Comparison of ENCODE assay signal across 21 cellular contexts in the genomic region with DNA sequence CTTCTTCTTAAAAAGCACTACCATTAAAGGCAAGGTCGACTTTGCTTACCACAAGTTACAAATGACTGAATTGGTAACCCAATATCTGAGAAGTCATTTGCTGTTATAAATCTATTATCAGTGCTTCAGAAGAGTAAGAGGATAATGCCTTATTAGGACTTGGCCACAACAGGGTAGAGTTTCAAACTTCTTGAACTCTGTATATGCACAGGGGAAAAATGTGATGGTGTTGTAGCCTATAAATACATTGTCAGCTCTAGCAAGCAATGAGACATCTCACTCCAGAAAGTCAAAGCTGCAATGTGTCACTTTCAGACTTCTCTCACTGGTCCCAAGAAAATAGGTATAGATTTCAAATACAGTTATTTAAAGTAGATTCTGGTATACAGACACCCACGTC. TPM values are rescaled to one million over a fixed set of nuclear protein-coding genes. Genes with fewer than 3 reads are reported as not detected.
DNase-seq lines count a peak whose midpoint lies in the region; ATAC-seq, FAIRE-seq and TF ChIP-seq lines count a peak whose summit lies in the region.
"Had no signal": no experiment of that assay in that cellular context is flagged by ENCODE, and none has a peak within 500 bp of the region (broad histone marks: within the 10 kb centered on the region; RNA-seq: fewer than 3 reads in every experiment).

No MANE protein-coding gene starts in this region.

- TF ChIP-seq CTCF in GM12878 (IDR thresholded peaks at IDR 0.05 in 2 of 3, conservative IDR thresholded peaks at IDR 0.05 in 1 of 3; ENCODE audit: control insufficient read depth in 2 of 3, extremely low read depth in 1 of 3, insufficient read depth in 1 of 3, low read depth in 3 of 3, low read length in 3 of 3) (no peak), Calu3 (IDR thresholded peaks at IDR 0.05; ENCODE audit: unreplicated experiment) (no peak)

- SMC1A ChIA-PET in GM12878 (lab: Charles Lee; ENCODE audit: uncharacterized antibody, unreplicated experiment) = no interaction called here

- WGBS in GM12878 (ENCODE audit: insufficient coverage, insufficient replicate concordance, low lambda C conversion rate, missing lambda C conversion rate) = 0% methylated on average over 2 of the region's 2 CpGs

- H3K27ac Mint-ChIP-seq in Calu3 (ENCODE audit: unreplicated experiment) = no peak overlapping the region
- H3K27ac Mint-ChIP-seq: activated naive CD4-positive, alpha-beta T cell treated with anti-CD3 and anti-CD28 coated beads, Interleukin-2, amount 50 U/mL, for 72 hours had no signal

- TF ChIP-seq RAD21 in GM12878 (IDR thresholded peaks at IDR 0.05; ENCODE audit: insufficient read depth, low read depth, low read length) = no peak

- no peak for TF ChIP-seq EP300 in GM12878 (IDR thresholded peaks at IDR 0.05; ENCODE audit: borderline replicate concordance in 1 of 2, control insufficient read depth in 1 of 2, low read depth in 2 of 2, low read length in 2 of 2)

- ATAC-seq in GM18909 (IDR thresholded peaks at IDR 0.05; ENCODE audit: poor library complexity, unreplicated experiment) (peak; percentile 49), HG03139 (IDR thresholded peaks at IDR 0.05; ENCODE audit: unreplicated experiment) (peak; percentile 48), GM12878 (peak; percentile 42; the same call in 2 of the 3 replicates), sciatic nerve (no peak)
- ATAC-seq: activated naive CD4-positive, alpha-beta T cell treated with anti-CD3 and anti-CD28 coated beads, Interleukin-2, amount 50 U/mL, for 72 hours had no signal

- peak overlapping the region; percentile 10; the same call in 1 of the 2 replicates for H3K4me2 ChIP-seq in GM12878 (ENCODE audit: control insufficient read depth, insufficient read depth)

- no peaks in the 10 kb centered on the region for H3K79me2 ChIP-seq in GM12878 (ENCODE audit: control insufficient read depth, insufficient read depth, low read length)

- in situ Hi-C loops in GM12878 (cut with MboI) = no loop called here

- RAD21 ChIA-PET in GM12878 (lab: Charles Lee; ENCODE audit: unreplicated experiment) = no interaction called here

- CTCF ChIA-PET in GM12878 (lab: Yijun Ruan, JAX) = no interaction called here
- CTCF ChIA-PET in Calu3 (lab: Charles Lee) = no interaction called here

- H3K27me3 Mint-ChIP-seq in Calu3 (ENCODE audit: unreplicated experiment) = no peaks in the 10 kb centered on the region

- no peaks in the 10 kb centered on the region for H3K9me3 ChIP-seq in GM12878 (replicated peaks; ENCODE audit: control insufficient read depth, insufficient read depth, low read length)
- H3K9me3 ChIP-seq: BE2C, MG63 had no signal

- H3K36me3 Mint-ChIP-seq in Calu3 (ENCODE audit: insufficient read depth, unreplicated experiment) = no peaks in the 10 kb centered on the region
- H3K36me3 Mint-ChIP-seq: activated naive CD4-positive, alpha-beta T cell treated with anti-CD3 and anti-CD28 coated beads, Interleukin-2, amount 50 U/mL, for 72 hours had no signal

- no peaks in the 10 kb centered on the region for H3K36me3 ChIP-seq in GM12878 (ENCODE audit: control insufficient read depth in 2 of 2, insufficient read depth in 2 of 2, low read length in 1 of 2)
- H3K36me3 ChIP-seq: BE2C, cardiac muscle cell, MG63 had no signal

- no peak overlapping the region for H3K4me3 ChIP-seq in GM12878
- H3K4me3 ChIP-seq: cardiac muscle cell, MG63, skin epidermis had no signal

- no peaks in the 10 kb centered on the region for H3K27me3 ChIP-seq in GM12878 (replicated peaks in 1 of 2; ENCODE audit: control insufficient read depth in 2 of 2, insufficient read depth in 2 of 2, low read length in 1 of 2)
- H3K27me3 ChIP-seq: BE2C, cardiac muscle cell, MG63 had no signal

- TF ChIP-seq POLR2A in GM12878 (IDR thresholded peaks at IDR 0.05; ENCODE audit: low read depth, low read length) = no peak

- intact Hi-C loops in GM12878 (cut with micrococcal nuclease; ENCODE audit: unreplicated experiment) (no loop called here), sciatic nerve (cut with DNase I) (no loop called here), Calu3 (cut with micrococcal nuclease; ENCODE audit: unreplicated experiment) (no loop called here)

- H2AFZ ChIP-seq in GM12878 (ENCODE audit: control insufficient read depth, low read depth, low read length) = peak overlapping the region; percentile 15; the same call in 1 of the 2 replicates

- no peak overlapping the region for H3K9ac ChIP-seq in GM12878 (ENCODE audit: control insufficient read depth, insufficient read depth, low read length)

- peaks cover 4% of the 10 kb centered on the region; the same call in 1 of the 2 replicates for H3K4me1 ChIP-seq in GM12878 (ENCODE audit: control insufficient read depth, insufficient read depth, low read length)
- H3K4me1 ChIP-seq: BE2C had no signal

- no peaks in the 10 kb centered on the region for H3K9me3 Mint-ChIP-seq in Calu3 (ENCODE audit: low read depth, unreplicated experiment)
- H3K9me3 Mint-ChIP-seq: activated naive CD4-positive, alpha-beta T cell treated with anti-CD3 and anti-CD28 coated beads, Interleukin-2, amount 50 U/mL, for 72 hours had no signal

- H3K4me3 Mint-ChIP-seq in Calu3 (ENCODE audit: low read depth, unreplicated experiment) = no peak overlapping the region

- BruUV-seq in GM12878 (replicated peaks; lab: Mats Ljungman, UMichigan) (no TSS peak), Calu3 (replicated peaks; lab: Mats Ljungman, UMichigan) (no TSS peak)

- H3K4me1 Mint-ChIP-seq in Calu3 (ENCODE audit: low read depth, unreplicated experiment) = peaks cover 9% of the 10 kb centered on the region

- peak; percentile 3 for DNase-seq in HCEC 1CT
- peak; percentile 21 for DNase-seq in GM12878 (ENCODE audit: low read depth, low spot score)
- DNase-seq in NCI-H1105 treated with DMSO at 0.1 percent for 48 hours (lab: John Stamatoyannopoulos, UW) = no peak
- no peak for DNase-seq in sciatic nerve (ENCODE audit: low spot score)
- DNase-seq in Calu3 = no peak
- DNase-seq in KG1 (lab: John Stamatoyannopoulos, UW) = no peak
- DNase-seq: BE2C, DND-41, GOT3, MG63, NCI-H2107 had no signal

- H4K20me1 ChIP-seq in GM12878 (ENCODE audit: control insufficient read depth, insufficient read depth) = no peaks in the 10 kb centered on the region

- H3K27ac ChIP-seq in GM12878 (ENCODE audit: control insufficient read depth, insufficient read depth) = no peak overlapping the region
- H3K27ac ChIP-seq: cardiac muscle cell, skin epidermis, VCaP had no signal

- FAIRE-seq in GM12878 (lab: Jason Lieb, UNC) = no peak
- FAIRE-seq: endometrium, frontal cortex, keratinocyte had no signal

- POLR2A ChIA-PET in GM12878 (lab: Charles Lee) = no interaction called here

TF ChIP-seq in GM12878, 131 proteins besides CTCF, POLR2A, EP300 and RAD21:
- TF ChIP-seq, protein P1, sequence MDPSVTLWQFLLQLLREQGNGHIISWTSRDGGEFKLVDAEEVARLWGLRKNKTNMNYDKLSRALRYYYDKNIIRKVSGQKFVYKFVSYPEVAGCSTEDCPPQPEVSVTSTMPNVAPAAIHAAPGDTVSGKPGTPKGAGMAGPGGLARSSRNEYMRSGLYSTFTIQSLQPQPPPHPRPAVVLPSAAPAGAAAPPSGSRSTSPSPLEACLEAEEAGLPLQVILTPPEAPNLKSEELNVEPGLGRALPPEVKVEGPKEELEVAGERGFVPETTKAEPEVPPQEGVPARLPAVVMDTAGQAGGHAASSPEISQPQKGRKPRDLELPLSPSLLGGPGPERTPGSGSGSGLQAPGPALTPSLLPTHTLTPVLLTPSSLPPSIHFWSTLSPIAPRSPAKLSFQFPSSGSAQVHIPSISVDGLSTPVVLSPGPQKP (IDR thresholded peaks at IDR 0.05; ENCODE audit: low read depth, low read length) = no peak
- peak in 1 of 2 experiments; percentile 78; a peak in 1 of 4 replicates for TF ChIP-seq SRF (IDR thresholded peaks at IDR 0.05; ENCODE audit: low read depth in 2 of 2, low read length in 2 of 2)

RNA-seq across cellular contexts. Expression of a gene that starts 9.3 kb away (rescaled TPM):
- total RNA-seq in GM12878 (2013; cell fraction: nucleolus; rRNA removed) = 0.42 and 0.58 TPM in 2 replicates
- 3.4 and 6.2 TPM in 2 replicates for total RNA-seq in GM12878 (2014; rRNA removed)
- total RNA-seq in GM12878 (2014; rRNA removed; fragmentation: Illumina TruSeq; extraction: Trizol) = 5.6 and 6.3 TPM in 2 replicates
- 4.2 and 5.8 TPM in 2 replicates for total RNA-seq in GM12878 (2021)
- 0.93 TPM for polyA plus RNA-seq in GM12878 (2011; ENCODE audit: low read depth)
- polyA plus RNA-seq in GM12878 (2011; rRNA removed) = 0.17 and 0.18 TPM in 2 replicates
- 0.03 TPM in 2 replicates for polyA plus RNA-seq in GM12878 (2011; cell fraction: cytosol; rRNA removed)
- polyA plus RNA-seq in GM12878 (2011; cell fraction: nucleus; rRNA removed) = 0.23 and 0.39 TPM in 2 replicates
- 1.6 and 2.1 TPM in 2 replicates for polyA plus RNA-seq in GM12878 (2012)
- 5.6 and 7.1 TPM in 2 replicates for polyA plus RNA-seq in GM12878 (2014; fragmentation: Illumina TruSeq; extraction: Trizol)
- polyA plus RNA-seq in GM12878 (2014; fragmentation: Nextera tagmentation; extraction: Ambion mirVana) = 1 to 10 TPM; 2.1 to 2.2 TPM
- 2.6 and 3.3 TPM in 2 replicates for polyA plus RNA-seq in GM12878 (2014; rRNA removed)
- 1 to 10 TPM; 1.0 to 1.8 TPM for polyA plus RNA-seq in GM12878 (2016; fragmentation: Nextera tagmentation; extraction: Ambion mirVana)
- 0.10 and 0.22 TPM in 2 replicates for polyA minus RNA-seq in GM12878 (2011; rRNA and poly(A)+ RNA removed)
- not detected in 2 replicates for polyA minus RNA-seq in GM12878 (2011; cell fraction: cytosol; rRNA and poly(A)+ RNA removed)
- polyA minus RNA-seq in GM12878 (2011; cell fraction: nucleus; rRNA and poly(A)+ RNA removed) = 0.48 TPM in 1 of 2 replicates, not detected in the other
- total RNA-seq in sciatic nerve = 10.3 TPM
- not detected in 2 replicates for total RNA-seq in Calu3 (2022)
- total RNA-seq: activated naive CD4-positive, alpha-beta T cell treated with anti-CD3 and anti-CD28 coated beads, Interleukin-2, amount 50 U/mL, for 72 hours; cardiac muscle cell; SK-MEL-5 had no signal
- polyA plus RNA-seq: cardiac muscle cell had no signal

Comparison
In these comparisons a context has a peak if more than half of its experiments do, and no peak if none do; other contexts are left out.
1. DNase-seq: peak in HCEC 1CT (single experiment) and GM12878 (single experiment); none in NCI-H1105 treated with DMSO at 0.1 percent for 48 hours (single experiment), sciatic nerve (single experiment), Calu3 (single experiment) and KG1 (single experiment).